8 cellular contexts compared by ENCODE assay signal in genomic region chr11:72433455-72434061, GRCh38. TPM values are rescaled to one million over a fixed set of nuclear protein-coding genes. Genes with fewer than 3 reads are reported as not detected.
DNase-seq lines count a peak whose midpoint lies in the region; ATAC-seq and TF ChIP-seq lines count a peak whose summit lies in the region.

No MANE protein-coding gene starts in this region.

- no peaks in the 10 kb centered on the region for H3K9me2 ChIP-seq in GM23338 (ENCODE audit: insufficient read depth)

- H3K27me3 Mint-ChIP-seq in GM23338 (ENCODE audit: insufficient read depth, low read depth, poor library complexity): peaks cover 8% of the 10 kb centered on the region

- H3K27me3 ChIP-seq in GM23338 (ENCODE audit: insufficient read depth): no peaks in the 10 kb centered on the region
- H3K27me3 ChIP-seq in RWPE2 (ENCODE audit: insufficient read depth, poor library complexity, severe bottlenecking): no peaks in the 10 kb centered on the region
- H3K27me3 ChIP-seq in rectal smooth muscle tissue (ENCODE audit: control insufficient read depth, insufficient read depth, low read length): no peaks in the 10 kb centered on the region

- H3K4me1 Mint-ChIP-seq in GM23338: peaks cover 5% of the 10 kb centered on the region; the same call in 1 of the 3 replicates

- DNase-seq in GM23338 (ENCODE audit: low spot score): no peak
- no peak for DNase-seq in RWPE2 (ENCODE audit: low spot score)
- DNase-seq in NCI-H748 (lab: John Stamatoyannopoulos, UW; ENCODE audit: unreplicated experiment): no peak
- no peak for DNase-seq in HCEC 1CT
- DNase-seq in NCI-H524 treated with DMSO at 0.1 percent for 48 hours (lab: John Stamatoyannopoulos, UW): no peak

- peak overlapping the region; percentile 80 for H3K4me3 Mint-ChIP-seq in GM23338

- H2AFZ ChIP-seq in GM23338: 0 out of 2 replicates have a peak overlapping the region, but pooled peaks have one; percentile 47

- peaks cover 6% of the 10 kb centered on the region; the same call in 2 of the 3 replicates for H3K36me3 Mint-ChIP-seq in GM23338 (ENCODE audit: low read depth)

- H3K9ac ChIP-seq in rectal smooth muscle tissue (ENCODE audit: low read length): no peak overlapping the region

- ATAC-seq in GM23338 (no peak), RWPE2 (ENCODE audit: low read depth) (no peak), esophagus mucosa (peak; percentile 1), HG02884 (IDR thresholded peaks at IDR 0.05; ENCODE audit: unreplicated experiment) (no peak)

- peak overlapping the region; percentile 68 for H3K4me3 ChIP-seq in GM23338
- peak overlapping the region; percentile 88 for H3K4me3 ChIP-seq in RWPE2 (ENCODE audit: severe bottlenecking)
- peak overlapping the region; percentile 89 for H3K4me3 ChIP-seq in rectal smooth muscle tissue (ENCODE audit: low read length)

- no peaks in the 10 kb centered on the region for H3F3A ChIP-seq in GM23338 (replicated peaks; ENCODE audit: low read depth)

- no peaks in the 10 kb centered on the region; the same call in 2 of the 3 replicates for H3K9me3 Mint-ChIP-seq in GM23338

- H3K27ac ChIP-seq in GM23338 (ENCODE audit: low read depth) (no peak overlapping the region), RWPE2 (ENCODE audit: poor library complexity, severe bottlenecking) (peak overlapping the region; percentile 33), rectal smooth muscle tissue (ENCODE audit: low read depth, low read length) (peak overlapping the region; percentile 90)

- peaks cover 3% of the 10 kb centered on the region for H4K20me1 ChIP-seq in GM23338 (replicated peaks; ENCODE audit: insufficient read depth)

- H3K36me3 ChIP-seq in GM23338 (ENCODE audit: insufficient read depth): no peaks in the 10 kb centered on the region
- peaks cover 23% of the 10 kb centered on the region for H3K36me3 ChIP-seq in RWPE2 (ENCODE audit: low read depth)
- no peaks in the 10 kb centered on the region for H3K36me3 ChIP-seq in rectal smooth muscle tissue (ENCODE audit: control insufficient read depth, insufficient read depth, low read length)

- peak overlapping the region; percentile 97 for H3K27ac Mint-ChIP-seq in GM23338

- no peak for TF ChIP-seq CTCF in GM23338 (conservative IDR thresholded peaks at IDR 0.05; ENCODE audit: low read depth in 2 of 2)
- no peak for TF ChIP-seq CTCF in RWPE2 (IDR thresholded peaks at IDR 0.05; ENCODE audit: poor library complexity, severe bottlenecking)

- H3K4me2 ChIP-seq in GM23338: peak overlapping the region; percentile 68

- H3K4me1 ChIP-seq in GM23338 (ENCODE audit: insufficient read depth): no peaks in the 10 kb centered on the region
- peaks cover 6% of the 10 kb centered on the region for H3K4me1 ChIP-seq in RWPE2 (ENCODE audit: insufficient read depth, poor library complexity, severe bottlenecking)
- H3K4me1 ChIP-seq in rectal smooth muscle tissue (ENCODE audit: control insufficient read depth, insufficient read depth, low read length): peaks cover 4% of the 10 kb centered on the region

- H3K9me3 ChIP-seq in RWPE2 (ENCODE audit: severe bottlenecking): no peaks in the 10 kb centered on the region

- 0 out of 2 replicates have a peak, but pooled peaks cover 8% of the 10 kb centered on the region for H3K79me2 ChIP-seq in GM23338 (replicated peaks; ENCODE audit: insufficient read depth)

TF ChIP-seq in GM23338, 12 proteins besides CTCF, POLR2A, EP300 and RAD21:
- no peak for TF ChIP-seq JUNB (IDR thresholded peaks at IDR 0.05; ENCODE audit: unreplicated experiment)
- no peak for TF ChIP-seq NANOG (IDR thresholded peaks at IDR 0.05; ENCODE audit: borderline replicate concordance)
- no peak for TF ChIP-seq EZH2phosphoT487 (IDR thresholded peaks at IDR 0.05; ENCODE audit: unreplicated experiment)
- TF ChIP-seq CREB1 (CRISPR knock-in tag; IDR thresholded peaks at IDR 0.05; ENCODE audit: low read depth): no peak
- no peak for TF ChIP-seq ETS1 (IDR thresholded peaks at IDR 0.05)
- no peak for TF ChIP-seq ZNF331 (CRISPR knock-in tag; IDR thresholded peaks at IDR 0.05; ENCODE audit: low read depth)
- no peak for TF ChIP-seq REST (IDR thresholded peaks at IDR 0.05; ENCODE audit: unreplicated experiment)

RNA-seq across cellular contexts. Expression of gene CLPB, which starts 0.8 kb away (rescaled TPM):
- total RNA-seq in GM23338 (2014; rRNA removed; shearing (Covaris generic)): 24.7 and 32.7 TPM in 2 replicates
- polyA plus RNA-seq in GM23338 (2016; fragmentation: Nextera tagmentation; extraction: Ambion mirVana): 11.0 and 12.6 TPM in 2 replicates
- 13.9 TPM for total RNA-seq in esophagus mucosa
